16 cellular contexts compared by ENCODE assay signal in the genomic region with DNA sequence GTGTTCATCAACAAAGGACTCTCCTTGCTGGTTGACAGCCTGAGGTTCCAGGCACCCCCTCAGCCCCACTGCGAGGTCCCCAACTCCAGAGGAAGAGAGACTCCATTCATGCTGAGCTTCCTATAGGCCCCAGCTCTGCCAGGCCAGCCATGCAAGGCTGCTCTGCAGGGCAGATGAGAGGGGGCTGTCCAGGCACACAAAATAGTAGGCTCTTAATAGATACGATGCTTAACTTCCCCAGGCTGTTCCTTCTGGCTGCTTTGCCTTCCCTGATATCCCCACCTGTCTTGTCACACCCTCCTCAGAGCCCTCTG. TPM values are rescaled to one million over a fixed set of nuclear protein-coding genes. Genes with fewer than 3 reads are reported as not detected.
DNase-seq lines count a peak whose midpoint lies in the region; ATAC-seq and TF ChIP-seq lines count a peak whose summit lies in the region.
"Had no signal": no experiment of that assay in that cellular context is flagged by ENCODE, and none has a peak within 500 bp of the region (broad histone marks: within the 10 kb centered on the region; RNA-seq: fewer than 3 reads in every experiment).

No MANE protein-coding gene starts in this region.

- no peaks in the 10 kb centered on the region for H3K79me2 ChIP-seq in Karpas-422 (ENCODE audit: low read length)

- CTCF ChIA-PET in T-cell (lab: Charles Lee), result no interaction called here

- TF ChIP-seq CTCF in WERI-Rb-1 (IDR thresholded peaks at IDR 0.05; ENCODE audit: low read depth, low read length), result no peak
- no peak for TF ChIP-seq CTCF in esophagus muscularis mucosa (IDR thresholded peaks at IDR 0.05)
- no peak for TF ChIP-seq CTCF in CD14-positive monocyte (IDR thresholded peaks at IDR 0.05)

- H3K27me3 ChIP-seq in WERI-Rb-1 (ENCODE audit: insufficient read depth, low read depth, severe bottlenecking) (no peaks in the 10 kb centered on the region), esophagus muscularis mucosa (no peaks in the 10 kb centered on the region), thymus (ENCODE audit: control insufficient read depth, insufficient read depth) (no peaks in the 10 kb centered on the region), Karpas-422 (ENCODE audit: low read length) (no peaks in the 10 kb centered on the region)

- POLR2A ChIA-PET in T-cell (lab: Charles Lee), result no interaction called here

- no peak for TF ChIP-seq EP300 in esophagus muscularis mucosa (IDR thresholded peaks at IDR 0.05)

- WGBS in esophagus muscularis mucosa, result 67% methylated on average over 1 of the region's 2 CpGs
- WGBS in thymus, result 92% methylated on average over 2 of the region's 2 CpGs

- H3K27ac Mint-ChIP-seq in CD14-positive monocyte (no peak overlapping the region), T-cell (no peak overlapping the region)

- H3K36me3 ChIP-seq in WERI-Rb-1, result no peaks in the 10 kb centered on the region
- H3K36me3 ChIP-seq in esophagus muscularis mucosa, result no peaks in the 10 kb centered on the region
- H3K36me3 ChIP-seq in thymus (ENCODE audit: control insufficient read depth, insufficient read depth), result no peaks in the 10 kb centered on the region
- no peaks in the 10 kb centered on the region for H3K36me3 ChIP-seq in Karpas-422 (ENCODE audit: insufficient read depth, low read length)

- H3K4me2 ChIP-seq in Karpas-422 (ENCODE audit: low read depth, low read length, poor library complexity, severe bottlenecking), result no peak overlapping the region

- no peaks in the 10 kb centered on the region for H4K20me1 ChIP-seq in Karpas-422 (ENCODE audit: insufficient read depth, low read depth, low read length)

- no peak overlapping the region for H3K9ac ChIP-seq in Karpas-422 (ENCODE audit: low read length)

- peaks cover 0 to 2% (median 1%) of the 10 kb centered on the region in 3 donors for H3K27me3 Mint-ChIP-seq in CD14-positive monocyte (ENCODE audit: low read depth in 3 of 3)
- H3K27me3 Mint-ChIP-seq in T-cell, result no peaks in the 10 kb centered on the region

- H3K4me1 Mint-ChIP-seq in CD14-positive monocyte (no peaks in the 10 kb centered on the region), T-cell (no peaks in the 10 kb centered on the region)

- H3K4me3 Mint-ChIP-seq in CD14-positive monocyte, result no peak overlapping the region
- no peak overlapping the region for H3K4me3 Mint-ChIP-seq in T-cell
- H3K4me3 Mint-ChIP-seq: immature natural killer cell had no signal

- H3K36me3 Mint-ChIP-seq in CD14-positive monocyte (no peaks in the 10 kb centered on the region), T-cell (no peaks in the 10 kb centered on the region)
- H3K36me3 Mint-ChIP-seq: immature natural killer cell had no signal

- H3K4me3 ChIP-seq in WERI-Rb-1 (ENCODE audit: low read depth, low read length), result no peak overlapping the region
- H3K4me3 ChIP-seq in esophagus muscularis mucosa, result no peak overlapping the region
- no peak overlapping the region for H3K4me3 ChIP-seq in thymus (ENCODE audit: low read length)
- H3K4me3 ChIP-seq in Karpas-422 (ENCODE audit: low read length), result no peak overlapping the region

- no peaks in the 10 kb centered on the region for H3K9me2 ChIP-seq in Karpas-422 (replicated peaks; ENCODE audit: insufficient read depth, low read length)

- H3K27ac ChIP-seq in WERI-Rb-1, result peak overlapping the region; percentile 15
- H3K27ac ChIP-seq in esophagus muscularis mucosa (replicated peaks in 1 of 4), result peak overlapping the region; percentile 62 to 78 (median 71)
- H3K27ac ChIP-seq in thymus (ENCODE audit: low read depth), result peak overlapping the region; percentile 3
- no peak overlapping the region for H3K27ac ChIP-seq in Karpas-422 (ENCODE audit: low read length)

- ATAC-seq in HG03460 (IDR thresholded peaks at IDR 0.05; ENCODE audit: unreplicated experiment) (no peak), T-cell (replicated peaks in 1 of 4) (no peak)
- ATAC-seq: activated CD4-positive, CD25-positive, alpha-beta regulatory T cell treated with anti-CD3 and anti-CD28 coated beads, Interleukin-2, amount 50 U/mL, for 24 hours had no signal

- H3K9me3 Mint-ChIP-seq in CD14-positive monocyte, result peaks cover 0 to 1% (median 0%) of the 10 kb centered on the region in 7 donors
- H3K9me3 Mint-ChIP-seq in T-cell, result no peaks in the 10 kb centered on the region
- H3K9me3 Mint-ChIP-seq: immature natural killer cell had no signal

- no peak for TF ChIP-seq POLR2A in esophagus muscularis mucosa (IDR thresholded peaks at IDR 0.05; ENCODE audit: low read depth)

- no peaks in the 10 kb centered on the region for H3K9me3 ChIP-seq in WERI-Rb-1 (ENCODE audit: severe bottlenecking)
- no peaks in the 10 kb centered on the region for H3K9me3 ChIP-seq in esophagus muscularis mucosa
- no peaks in the 10 kb centered on the region for H3K9me3 ChIP-seq in thymus (ENCODE audit: control insufficient read depth)
- H3K9me3 ChIP-seq in Karpas-422 (ENCODE audit: low read length), result no peaks in the 10 kb centered on the region

- H3K4me1 ChIP-seq in esophagus muscularis mucosa, result peaks cover 31 to 68% (median 64%) of the 10 kb centered on the region in 4 donors
- no peaks in the 10 kb centered on the region for H3K4me1 ChIP-seq in thymus (ENCODE audit: control insufficient read depth, insufficient read depth, low read length)
- no peaks in the 10 kb centered on the region for H3K4me1 ChIP-seq in Karpas-422 (ENCODE audit: low read length)

- H2AFZ ChIP-seq in Karpas-422 (ENCODE audit: low read length), result no peak overlapping the region

- intact Hi-C loops in esophagus muscularis mucosa (cut with DNase I), result no loop called here
- intact Hi-C loops in CD14-positive monocyte (cut with micrococcal nuclease), result no loop called here

- no peak for DNase-seq in WERI-Rb-1
- DNase-seq in esophagus muscularis mucosa (ENCODE audit: extremely low spot score), result no peak
- DNase-seq in myocyte (ENCODE audit: low read depth), result peak; percentile 19
- no peak for DNase-seq in Karpas-422
- no peak for DNase-seq in CD14-positive monocyte (ENCODE audit: low spot score)
- no peak for DNase-seq in T-cell
- DNase-seq: activated gamma-delta T cell treated with Interleukin-2 at 50 U/mL for 16 hours; effector memory CD4-positive, alpha-beta T cell; immature natural killer cell; NCI-H1694; NCI-H510A treated with DMSO at 0.1 percent for 48 hours; T-helper 1 cell had no signal

RNA-seq across cellular contexts. Expression of a gene that starts 45.0 kb away (rescaled TPM):
- total RNA-seq in esophagus muscularis mucosa, result not detected
- not detected in 2 replicates for total RNA-seq in myocyte
- polyA plus RNA-seq in myocyte (2012), result not detected
- polyA plus RNA-seq in thymus, result 1.2 TPM
- not detected in 2 replicates for total RNA-seq in Karpas-422 (2014; rRNA removed; shearing (Covaris generic); ENCODE audit: low replicate concordance)
- not detected for polyA plus RNA-seq in CD14-positive monocyte
- under 1 TPM in 1 of 5 donors, not detected in 4; 0.89 TPM for total RNA-seq in T-cell
- total RNA-seq: pulmonary artery endothelial cell had no signal
- polyA plus RNA-seq: immature natural killer cell had no signal
